In the genomic region with DNA sequence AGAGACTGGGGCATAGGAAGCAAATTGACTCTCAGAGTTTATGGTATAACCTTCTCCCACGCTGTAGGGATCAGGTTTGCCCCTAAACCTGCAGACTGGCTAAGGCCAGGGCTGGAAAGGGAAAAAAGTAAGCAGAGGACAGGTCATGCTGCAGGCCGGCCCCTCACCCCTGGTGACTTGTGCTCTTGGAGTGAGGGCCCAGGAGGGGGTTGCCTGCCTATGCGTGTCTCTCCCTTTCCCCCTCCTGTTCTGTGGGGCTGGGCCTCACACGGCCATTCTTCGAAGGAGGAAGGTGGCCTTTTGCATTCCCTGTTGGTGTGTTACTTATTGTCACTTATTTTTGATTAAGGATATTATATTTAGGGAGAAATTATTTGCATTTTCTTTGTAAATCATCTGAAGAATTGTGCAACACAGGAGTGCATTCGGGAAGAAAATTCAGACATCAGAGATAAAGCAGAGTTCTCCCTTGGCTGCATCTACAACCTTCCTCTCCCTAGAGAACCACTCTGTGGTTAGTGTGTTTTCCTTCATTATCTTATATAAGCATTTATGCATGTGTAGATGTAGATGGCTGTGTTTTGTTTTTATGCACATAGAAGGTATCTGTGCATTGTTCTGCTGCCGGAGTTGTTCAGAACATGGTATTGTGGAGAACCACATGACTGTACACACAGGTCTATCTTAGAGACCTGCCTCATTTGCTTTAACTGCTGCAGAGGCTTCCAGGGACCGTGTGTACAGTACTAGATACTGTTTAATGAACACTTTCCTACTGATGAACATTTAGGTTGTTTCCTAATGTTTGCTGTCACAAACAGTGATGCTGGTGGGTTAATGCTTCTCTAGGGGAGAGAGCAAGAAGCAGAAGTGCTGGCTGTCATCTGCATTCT, we compare ENCODE assay signal across 31 cellular contexts.
DNase-seq lines count a peak whose midpoint lies in the region; TF ChIP-seq lines count a peak whose summit lies in the region.
"Had no signal": no experiment of that assay in that cellular context is flagged by ENCODE, and none has a peak within 500 bp of the region (broad histone marks: within the 10 kb centered on the region; RNA-seq: fewer than 3 reads in every experiment).

No MANE protein-coding gene starts in this region.

- no peak overlapping the region for H3K4me3 ChIP-seq in BLaER1 treated with 17β-estradiol and CSF1 and Interleukin-3, amounts not matched to agents 10 nM and 100 nM
- H3K4me3 ChIP-seq: adrenal gland, body of pancreas, gastrocnemius medialis, GM23248, hepatocyte, lower lobe of right lung, stomach, tibial nerve had no signal

- H3K27ac Mint-ChIP-seq in nephron progenitor cell = peak overlapping the region; percentile 62
- H3K27ac Mint-ChIP-seq: activated CD8-positive, alpha-beta memory T cell treated with anti-CD3 and anti-CD28 coated beads, Interleukin-2, amount 10 ng/mL, durations not matched to agents 7 days and 5 days; nephron had no signal

- H4K20me1 ChIP-seq in BLaER1 treated with 17β-estradiol and CSF1 and Interleukin-3, amounts not matched to agents 10 nM and 100 nM = peaks cover 0 to 55% (median 20%) of the 10 kb centered on the region in 11 experiments; a peak in 15 of 22 replicates

- peak; percentile 73 to 77 for DNase-seq in NCI-H526 (lab: John Stamatoyannopoulos, UW)
- DNase-seq in nephron progenitor cell = no peak
- DNase-seq in NCI-H446 (lab: John Stamatoyannopoulos, UW) = no peak
- DNase-seq in NCI-H226 = no peak
- DNase-seq in activated CD4-positive, alpha-beta T cell treated with anti-CD3 and anti-CD28 coated beads, Interleukin-2, amount 50 U/mL, for 48 hours = no peak
- no peak for DNase-seq in nucleus accumbens (lab: John Stamatoyannopoulos, UW)
- DNase-seq: activated CD8-positive, alpha-beta memory T cell treated with anti-CD3 and anti-CD28 coated beads, Interleukin-2, amount 10 ng/mL, durations not matched to agents 7 days and 5 days; activated gamma-delta T cell treated with Interleukin-2 at 50 U/mL for 16 hours; activated T-cell treated with anti-CD3 and anti-CD28 coated beads, Interleukin-2, amount 50 U/mL, for 4 hours; AML-193; CD8-positive, alpha-beta memory T cell; cerebellar nuclear complex; gastrocnemius medialis; GM23248; lower lobe of right lung; NCI-H1105; NCI-H1930; NCI-H524 treated with DMSO at 0.1 percent for 48 hours; NK-92 treated with Interleukin-12 subunit alpha and Interleukin-12 subunit beta, amount 100 ng/mL, for 24 hours; posterior cingulate gyrus; right cardiac atrium; stimulated activated CD4-positive, alpha-beta T cell treated with anti-CD3 and anti-CD28 coated beads, Interleukin-1b, Interleukin-23, amount 100 ng/mL, for 48 hours; T-helper 9 cell had no signal

- H3K27me3 Mint-ChIP-seq in nephron progenitor cell (ENCODE audit: low read depth, poor library complexity) = no peaks in the 10 kb centered on the region
- H3K27me3 Mint-ChIP-seq: activated CD8-positive, alpha-beta memory T cell treated with anti-CD3 and anti-CD28 coated beads, Interleukin-2, amount 10 ng/mL, durations not matched to agents 7 days and 5 days had no signal

- peaks cover 10 to 51% (median 42%) of the 10 kb centered on the region in 10 experiments; a peak in 18 of 20 replicates for H3K4me1 ChIP-seq in BLaER1 treated with 17β-estradiol and CSF1 and Interleukin-3, amounts not matched to agents 10 nM and 100 nM
- H3K4me1 ChIP-seq: adrenal gland, body of pancreas, gastrocnemius medialis, lower lobe of right lung, stomach, tibial nerve had no signal

- peak overlapping the region; percentile 28 to 88 (median 78); a peak in 20 of 22 replicates for H3K4me2 ChIP-seq in BLaER1 treated with 17β-estradiol and CSF1 and Interleukin-3, amounts not matched to agents 10 nM and 100 nM
- H3K4me2 ChIP-seq: hepatocyte had no signal

- no peak for TF ChIP-seq CTCF in nephron progenitor cell (IDR thresholded peaks at IDR 0.05)

- H3K9ac ChIP-seq in BLaER1 treated with 17β-estradiol and CSF1 and Interleukin-3, amounts not matched to agents 10 nM and 100 nM = 0 out of 22 replicates have a peak overlapping the region, but pooled peaks of 3 of the 11 experiments have one; percentile 11 to 39 (median 29)
- H3K9ac ChIP-seq: GM23248 had no signal

- peaks cover 6% of the 10 kb centered on the region for H3K9me3 Mint-ChIP-seq in nephron progenitor cell
- H3K9me3 Mint-ChIP-seq: activated T-cell treated with anti-CD3 and anti-CD28 coated beads, Interleukin-2, amount 50 U/mL, for 4 hours; CD8-positive, alpha-beta memory T cell had no signal

- H3K4me1 Mint-ChIP-seq in nephron progenitor cell = peaks cover 51% of the 10 kb centered on the region
- H3K4me1 Mint-ChIP-seq: nephron had no signal

- H3K36me3 ChIP-seq in BLaER1 treated with 17β-estradiol and CSF1 and Interleukin-3, amounts not matched to agents 10 nM and 100 nM = 0 out of 22 replicates have a peak, but pooled peaks cover 0 to 6% (median 0%) of the 10 kb centered on the region in 11 experiments
- H3K36me3 ChIP-seq: adrenal gland, gastrocnemius medialis, lower lobe of right lung, stomach, tibial nerve had no signal

- peaks cover 27% of the 10 kb centered on the region for H3K36me3 Mint-ChIP-seq in nephron progenitor cell (ENCODE audit: low read depth)
- H3K36me3 Mint-ChIP-seq: activated CD8-positive, alpha-beta memory T cell treated with anti-CD3 and anti-CD28 coated beads, Interleukin-2, amount 10 ng/mL, durations not matched to agents 7 days and 5 days had no signal

- H3K27me3 ChIP-seq in BLaER1 treated with 17β-estradiol and CSF1 and Interleukin-3, amounts not matched to agents 10 nM and 100 nM = no peaks in the 10 kb centered on the region
- H3K27me3 ChIP-seq: adrenal gland, body of pancreas, gastrocnemius medialis, hepatocyte, tibial nerve had no signal

- H3K27ac ChIP-seq in BLaER1 treated with 17β-estradiol and CSF1 and Interleukin-3, amounts not matched to agents 10 nM and 100 nM = no peak overlapping the region
- H3K27ac ChIP-seq in cingulate gyrus (ENCODE audit: low read depth, low read length) = peak overlapping the region; percentile 57
- H3K27ac ChIP-seq: adrenal gland, body of pancreas, gastrocnemius medialis, GM23248, hepatocyte, lower lobe of right lung, stomach, tibial nerve had no signal

- no peak overlapping the region for H3K4me3 Mint-ChIP-seq in nephron progenitor cell
- H3K4me3 Mint-ChIP-seq: activated CD8-positive, alpha-beta memory T cell treated with anti-CD3 and anti-CD28 coated beads, Interleukin-2, amount 10 ng/mL, durations not matched to agents 7 days and 5 days; activated T-cell treated with anti-CD3 and anti-CD28 coated beads, Interleukin-2, amount 50 U/mL, for 4 hours; CD8-positive, alpha-beta memory T cell; nephron had no signal

- H3K9me3 ChIP-seq in BLaER1 treated with 17β-estradiol and CSF1 and Interleukin-3, amounts not matched to agents 10 nM and 100 nM (replicated peaks in 1 of 11) = peaks cover 0 to 10% (median 4%) of the 10 kb centered on the region in 11 experiments; a peak in 5 of 22 replicates
- H3K9me3 ChIP-seq: adrenal gland, body of pancreas, gastrocnemius medialis, lower lobe of right lung, stomach, tibial nerve had no signal

Comparison
In these comparisons a context has a peak if more than half of its experiments do, and no peak if none do; other contexts are left out.
1. DNase-seq: peak in NCI-H526 (2 of 2); none in nephron progenitor cell (single experiment), NCI-H446 (0 of 2), NCI-H226 (single experiment), activated CD4-positive, alpha-beta T cell treated with anti-CD3 and anti-CD28 coated beads, Interleukin-2, amount 50 U/mL, for 48 hours (0 of 2) and nucleus accumbens (0 of 56).